In genomic region chr2:99861376-99861760, GRCh38 we compare ENCODE assay signal across 14 cellular contexts.
DNase-seq lines count a peak whose midpoint lies in the region; ATAC-seq and TF ChIP-seq lines count a peak whose summit lies in the region.
"Had no signal": no experiment of that assay in that cellular context is flagged by ENCODE, and none has a peak within 500 bp of the region (broad histone marks: within the 10 kb centered on the region; RNA-seq: fewer than 3 reads in every experiment).

No MANE protein-coding gene starts in this region.

- no peak overlapping the region for H3K4me3 ChIP-seq in fibroblast of pulmonary artery (replicated peaks; ENCODE audit: low read depth, low read length)
- H3K4me3 ChIP-seq in coronary artery: no peak overlapping the region
- no peak overlapping the region for H3K4me3 ChIP-seq in neural progenitor cell
- H3K4me3 ChIP-seq: SJCRH30 had no signal

- no peak overlapping the region for H2AFZ ChIP-seq in neural progenitor cell (replicated peaks)

- H3K9me3 Mint-ChIP-seq in neural progenitor cell: peaks cover 2% of the 10 kb centered on the region

- no peaks in the 10 kb centered on the region for H3K4me1 ChIP-seq in neural progenitor cell
- H3K4me1 ChIP-seq: SJCRH30 had no signal

- H3K27me3 Mint-ChIP-seq in neural progenitor cell (ENCODE audit: insufficient read depth, low read depth): no peaks in the 10 kb centered on the region

- no peaks in the 10 kb centered on the region for H3K27me3 ChIP-seq in neural progenitor cell
- H3K27me3 ChIP-seq: SJCRH30 had no signal

- H3K4me3 Mint-ChIP-seq in neural progenitor cell: no peak overlapping the region

- no peak overlapping the region for H3K9ac ChIP-seq in neural progenitor cell

- H3K79me2 ChIP-seq in neural progenitor cell (ENCODE audit: low read depth): no peaks in the 10 kb centered on the region

- no peaks in the 10 kb centered on the region for H3K9me3 ChIP-seq in neural progenitor cell (ENCODE audit: low read depth)
- H3K9me3 ChIP-seq: SJCRH30 had no signal

- H3K36me3 ChIP-seq in neural progenitor cell: no peaks in the 10 kb centered on the region
- H3K36me3 ChIP-seq: SJCRH30 had no signal

- no peaks in the 10 kb centered on the region for H4K20me1 ChIP-seq in neural progenitor cell (ENCODE audit: low read depth)

- peak; percentile 52 for ATAC-seq in HG03025 (IDR thresholded peaks at IDR 0.05; ENCODE audit: low FRiP score, unreplicated experiment)
- ATAC-seq in GM21360 (IDR thresholded peaks at IDR 0.05; ENCODE audit: unreplicated experiment): no peak
- ATAC-seq: left cardiac atrium had no signal

- TF ChIP-seq CTCF in fibroblast of pulmonary artery (IDR thresholded peaks at IDR 0.05; ENCODE audit: low read length, missing control alignments): no peak
- no peak for TF ChIP-seq CTCF in coronary artery (IDR thresholded peaks at IDR 0.05)
- no peak for TF ChIP-seq CTCF in neural progenitor cell (IDR thresholded peaks at IDR 0.05)

- H3K4me1 Mint-ChIP-seq in neural progenitor cell: peaks cover 7% of the 10 kb centered on the region

- H3K27ac Mint-ChIP-seq in neural progenitor cell: no peak overlapping the region

- DNase-seq in EL: peak; percentile 36
- peak; percentile 55 for DNase-seq in OCI-M1 (lab: John Stamatoyannopoulos, UW)
- DNase-seq in fibroblast of pulmonary artery (ENCODE audit: low read depth): peak; percentile 61
- no peak for DNase-seq in coronary artery (ENCODE audit: low spot score)
- no peak for DNase-seq in NCI-H1930 (lab: John Stamatoyannopoulos, UW)
- DNase-seq in neural progenitor cell (ENCODE audit: low spot score): no peak
- DNase-seq: activated CD4-positive, alpha-beta T cell treated with anti-CD3 and anti-CD28 coated beads for 4 hours; activated gamma-delta T cell; left cardiac atrium; NCI-H345; SJCRH30; stimulated activated CD4-positive, alpha-beta T cell treated with anti-CD3 and anti-CD28 coated beads, Interleukin-12 subunit alpha, Interleukin-12 subunit beta, amount 100 ng/mL, for 4 hours had no signal

- no peaks in the 10 kb centered on the region for H3F3A ChIP-seq in neural progenitor cell (ENCODE audit: low read depth)

- H3K27ac ChIP-seq in coronary artery (no peak overlapping the region), neural progenitor cell (no peak overlapping the region)
- H3K27ac ChIP-seq: SJCRH30 had no signal

- H3K4me2 ChIP-seq in neural progenitor cell: no peak overlapping the region

- no peaks in the 10 kb centered on the region for H3K36me3 Mint-ChIP-seq in neural progenitor cell

Comparison
In these comparisons a context has a peak if more than half of its experiments do, and no peak if none do; other contexts are left out.
1. DNase-seq: peak in EL (single experiment), OCI-M1 (single experiment) and fibroblast of pulmonary artery (single experiment); none in coronary artery (single experiment), NCI-H1930 (0 of 2) and neural progenitor cell (single experiment).